22 cellular contexts compared by ENCODE assay signal in genomic region chr14:101687756-101688546, GRCh38.
"Had no signal": no experiment of that assay in that cellular context is flagged by ENCODE, and none has a peak within 500 bp of the region (broad histone marks: within the 10 kb centered on the region; RNA-seq: fewer than 3 reads in every experiment).

No MANE protein-coding gene starts in this region.

- H3K9me3 Mint-ChIP-seq: activated B cell treated with CpG ODN at 0.5 μM for 24 hours; activated CD4-positive, alpha-beta memory T cell treated with anti-CD3 and anti-CD28 coated beads for 36 hours; activated naive CD8-positive, alpha-beta T cell treated with anti-CD3 and anti-CD28 coated beads, Interleukin-2, amount 10 ng/mL, durations not matched to agents 7 days and 5 days; activated T-helper 17 cell treated with anti-CD3 and anti-CD28 coated beads, Interleukin-2, amount 50 U/mL, for 72 hours; mesothelial cell of epicardium; stimulated activated memory B cell treated with anti-CD40 and anti-IgM and Interleukin-4, amounts not matched to agents 10 μg/mL and 1 μg/mL and 100 μg/mL, for 72 hours had no signal

- DNase-seq: activated B cell treated with CpG ODN at 0.5 μM for 24 hours; activated CD4-positive, alpha-beta memory T cell treated with anti-CD3 and anti-CD28 coated beads for 36 hours; activated CD4-positive, alpha-beta T cell treated with anti-CD3 and anti-CD28 coated beads for 4 hours; activated CD8-positive, alpha-beta memory T cell treated with anti-CD3 and anti-CD28 coated beads, Interleukin-2, amount 10 ng/mL, durations not matched to agents 7 days and 5 days; activated naive CD4-positive, alpha-beta T cell treated with Interleukin-2 at 50 U/mL for 16 hours; activated naive CD8-positive, alpha-beta T cell treated with anti-CD3 and anti-CD28 coated beads, Interleukin-2, amount 10 ng/mL, durations not matched to agents 7 days and 5 days; amygdala; dermis blood vessel endothelial cell; effector memory CD4-positive, alpha-beta T cell; foreskin fibroblast; glutamatergic neuron; hippocampal formation; left cardiac atrium; lower lobe of right lung; nephron progenitor cell; nucleus accumbens; stimulated activated CD4-positive, alpha-beta T cell treated with anti-CD3 and anti-CD28 coated beads, Interleukin-4, amount 100 ng/mL, for 4 hours had no signal

- H3K9me3 ChIP-seq: lower lobe of right lung, thoracic aorta had no signal

- H3K36me3 ChIP-seq: lower lobe of right lung, thoracic aorta had no signal

- H3K4me1 ChIP-seq: lower lobe of right lung had no signal

- H3K4me3 Mint-ChIP-seq: activated B cell treated with CpG ODN at 0.5 μM for 24 hours; activated CD4-positive, alpha-beta memory T cell treated with anti-CD3 and anti-CD28 coated beads for 36 hours; activated CD8-positive, alpha-beta memory T cell treated with anti-CD3 and anti-CD28 coated beads, Interleukin-2, amount 10 ng/mL, durations not matched to agents 7 days and 5 days; activated naive CD8-positive, alpha-beta T cell treated with anti-CD3 and anti-CD28 coated beads, Interleukin-2, amount 10 ng/mL, durations not matched to agents 7 days and 5 days; activated T-helper 17 cell treated with anti-CD3 and anti-CD28 coated beads, Interleukin-2, amount 50 U/mL, for 72 hours; mesothelial cell of epicardium; nephron progenitor cell; stimulated activated memory B cell treated with anti-CD40 and anti-IgM and Interleukin-4, amounts not matched to agents 10 μg/mL and 1 μg/mL and 100 μg/mL, for 72 hours had no signal

- H3K36me3 Mint-ChIP-seq: activated CD4-positive, alpha-beta memory T cell treated with anti-CD3 and anti-CD28 coated beads for 36 hours; activated CD8-positive, alpha-beta memory T cell treated with anti-CD3 and anti-CD28 coated beads, Interleukin-2, amount 10 ng/mL, durations not matched to agents 7 days and 5 days; activated naive CD8-positive, alpha-beta T cell treated with anti-CD3 and anti-CD28 coated beads, Interleukin-2, amount 10 ng/mL, durations not matched to agents 7 days and 5 days; mesothelial cell of epicardium; stimulated activated memory B cell treated with anti-CD40 and anti-IgM and Interleukin-4, amounts not matched to agents 10 μg/mL and 1 μg/mL and 100 μg/mL, for 72 hours had no signal

- H3K4me1 Mint-ChIP-seq: activated B cell treated with CpG ODN at 0.5 μM for 24 hours; activated CD8-positive, alpha-beta memory T cell treated with anti-CD3 and anti-CD28 coated beads, Interleukin-2, amount 10 ng/mL, durations not matched to agents 7 days and 5 days; activated naive CD8-positive, alpha-beta T cell treated with anti-CD3 and anti-CD28 coated beads, Interleukin-2, amount 10 ng/mL, durations not matched to agents 7 days and 5 days; activated T-helper 17 cell treated with anti-CD3 and anti-CD28 coated beads, Interleukin-2, amount 50 U/mL, for 72 hours; stimulated activated memory B cell treated with anti-CD40 and anti-IgM and Interleukin-4, amounts not matched to agents 10 μg/mL and 1 μg/mL and 100 μg/mL, for 72 hours had no signal

- H3K27ac ChIP-seq: epithelial cell of prostate, lower lobe of right lung, thoracic aorta had no signal

- H3K4me3 ChIP-seq: lower lobe of right lung, thoracic aorta had no signal

- H3K27ac Mint-ChIP-seq: activated B cell treated with CpG ODN at 0.5 μM for 24 hours; activated CD4-positive, alpha-beta memory T cell treated with anti-CD3 and anti-CD28 coated beads for 36 hours; activated CD8-positive, alpha-beta memory T cell treated with anti-CD3 and anti-CD28 coated beads, Interleukin-2, amount 10 ng/mL, durations not matched to agents 7 days and 5 days; activated naive CD8-positive, alpha-beta T cell treated with anti-CD3 and anti-CD28 coated beads, Interleukin-2, amount 10 ng/mL, durations not matched to agents 7 days and 5 days; activated T-helper 17 cell treated with anti-CD3 and anti-CD28 coated beads, Interleukin-2, amount 50 U/mL, for 72 hours; mesothelial cell of epicardium; nephron progenitor cell; stimulated activated memory B cell treated with anti-CD40 and anti-IgM and Interleukin-4, amounts not matched to agents 10 μg/mL and 1 μg/mL and 100 μg/mL, for 72 hours had no signal
